In genomic region chr1:1435094-1435903, GRCh38 we compare ENCODE assay signal across 8 cellular contexts. TPM values are rescaled to one million over a fixed set of nuclear protein-coding genes. Genes with fewer than 3 reads are reported as not detected.
DNase-seq lines count a peak whose midpoint lies in the region; ATAC-seq, FAIRE-seq and TF ChIP-seq lines count a peak whose summit lies in the region.

Gene VWA1, plus strand, starts transcription at chr1:1435690. Its CDS starts 59 bp downstream, at chr1:1435749.

- H4K20me1 ChIP-seq in endothelial cell of umbilical vein (replicated peaks; ENCODE audit: control insufficient read depth, extremely low read depth, insufficient read depth, low read length), result no peaks in the 10 kb centered on the region

- H3K4me3 ChIP-seq in GM12865 (ENCODE audit: low read depth, low read length) (no peak within 1 kb of the TSS), endothelial cell of umbilical vein (replicated peaks in 1 of 3; ENCODE audit: insufficient read depth in 1 of 3, low read depth in 1 of 3, low read length in 3 of 3) (peak within 1 kb of the TSS in 1 of 3 experiments; percentile 26)

- peak within 1 kb of the TSS; percentile 23 for H3K4me2 ChIP-seq in endothelial cell of umbilical vein (ENCODE audit: insufficient read depth, low read length)

- no peak for ATAC-seq in GM19328 (IDR thresholded peaks at IDR 0.05; ENCODE audit: unreplicated experiment)

- no peak for TF ChIP-seq POLR2A in endothelial cell of umbilical vein (IDR thresholded peaks at IDR 0.05; ENCODE audit: low read depth, low read length)

- H3K27me3 ChIP-seq in endothelial cell of umbilical vein (ENCODE audit: control insufficient read depth in 2 of 2, insufficient read depth in 2 of 2, low read length in 2 of 2), result no peaks in the 10 kb centered on the region

- BruUV-seq in endothelial cell of umbilical vein (replicated peaks; lab: Mats Ljungman, UMichigan), result no TSS peak

- no peak within 1 kb of the TSS for H3K9ac ChIP-seq in endothelial cell of umbilical vein (replicated peaks; ENCODE audit: extremely low read depth, insufficient read depth, low read length)

- DNase-seq in GM12865 (ENCODE audit: low read depth) (peak; percentile 54), NCI-H2196 (lab: John Stamatoyannopoulos, UW; ENCODE audit: unreplicated experiment) (peak; percentile 78), activated T-cell treated with anti-CD3 and anti-CD28 coated beads for 24 hours (ENCODE audit: low read depth) (peak; percentile 61), endothelial cell of umbilical vein (ENCODE audit: low read depth, low spot score) (peak; percentile 50), mesenteric fat pad (ENCODE audit: low spot score) (peak; percentile 91), NCI-H2029 treated with DMSO at 0.1 percent for 48 hours (lab: John Stamatoyannopoulos, UW) (no peak)
- DNase-seq in stimulated activated CD8-positive, alpha-beta memory T cell treated with anti-CD3 and anti-CD28 coated beads, Interleukin-15, amount 100 ng/mL, for 24 hours (ENCODE audit: low read depth), result peak; percentile 59

- dilution Hi-C loops in endothelial cell of umbilical vein (cut with MboI; ENCODE audit: extremely low pct_ligation_motif_present, low sequenced_read_pairs), result no loop called here

- intact Hi-C loops in endothelial cell of umbilical vein (cut with micrococcal nuclease), result no loop called here

- H3K9me1 ChIP-seq in endothelial cell of umbilical vein (replicated peaks; ENCODE audit: control insufficient read depth, extremely low read depth, insufficient read depth, low read length), result no peaks in the 10 kb centered on the region

- POLR2A ChIA-PET in endothelial cell of umbilical vein (lab: Charles Lee), result no interaction called here

- no peak for FAIRE-seq in endothelial cell of umbilical vein (lab: Jason Lieb, UNC)

- H3K36me3 ChIP-seq in endothelial cell of umbilical vein (ENCODE audit: control insufficient read depth in 2 of 2, extremely low read depth in 1 of 2, insufficient read depth in 2 of 2, low read length in 2 of 2), result no peaks in the 10 kb centered on the region

- TF ChIP-seq CTCF in GM12865 (IDR thresholded peaks at IDR 0.05; ENCODE audit: insufficient read depth, low read depth, low read length, missing control alignments) (no peak), endothelial cell of umbilical vein (IDR thresholded peaks at IDR 0.05; ENCODE audit: extremely low read depth in 1 of 2, insufficient read depth in 1 of 2, low read depth in 1 of 2, low read length in 2 of 2) (peak in 1 of 2 donors; percentile 11)

- CTCF ChIA-PET in endothelial cell of umbilical vein (lab: Charles Lee), result interaction anchor here (2.4 kb wide), 1 partner anchor 33 kb away, joined by 7 read pairs; no protein-coding TSS in a partner anchor

- peak within 1 kb of the TSS; percentile 74 for H2AFZ ChIP-seq in endothelial cell of umbilical vein (ENCODE audit: low read depth, low read length)

- peaks cover 17% of the 10 kb centered on the region for H3K4me1 ChIP-seq in endothelial cell of umbilical vein (ENCODE audit: control insufficient read depth, extremely low read depth, insufficient read depth, low read length)

- H3K79me2 ChIP-seq in endothelial cell of umbilical vein (ENCODE audit: control insufficient read depth, insufficient read depth, low read length), result no peaks in the 10 kb centered on the region

- H3K27ac ChIP-seq in endothelial cell of umbilical vein (ENCODE audit: insufficient read depth, low read depth, low read length), result no peak within 1 kb of the TSS

- H3K9me3 ChIP-seq in endothelial cell of umbilical vein (replicated peaks; ENCODE audit: control insufficient read depth, insufficient read depth, low read length), result no peaks in the 10 kb centered on the region

TF ChIP-seq in endothelial cell of umbilical vein, 7 proteins besides CTCF, POLR2A, EP300 and RAD21:
- no peak for TF ChIP-seq EZH2 (IDR thresholded peaks at IDR 0.05; ENCODE audit: borderline replicate concordance, low read depth, low read length, severe bottlenecking)
- no peak for TF ChIP-seq MYC (IDR thresholded peaks at IDR 0.05; ENCODE audit: low read depth, low read length)
- TF ChIP-seq GATA2 (IDR thresholded peaks at IDR 0.05; ENCODE audit: insufficient read depth, insufficient read length, low read depth, low read length), result no peak
- TF ChIP-seq POLR2AphosphoS5 (IDR thresholded peaks at IDR 0.05; ENCODE audit: insufficient read depth, low read depth, low read length), result no peak
- TF ChIP-seq FOS (IDR thresholded peaks at IDR 0.05; ENCODE audit: borderline replicate concordance, insufficient read depth, low read length), result no peak
- no peak for TF ChIP-seq MAX (IDR thresholded peaks at IDR 0.05; ENCODE audit: insufficient read depth, insufficient read length)
- no peak for TF ChIP-seq JUN (IDR thresholded peaks at IDR 0.05; ENCODE audit: borderline replicate concordance, insufficient read depth, insufficient read length, low read depth)

RNA-seq across cellular contexts. Expression of gene VWA1, which starts in this region (rescaled TPM):
- total RNA-seq in endothelial cell of umbilical vein (3.3 and 6.1 TPM in 2 replicates), mesenteric fat pad (41.1 TPM)
- 2.0 and 3.7 TPM in 2 replicates for polyA plus RNA-seq in endothelial cell of umbilical vein
- polyA plus RNA-seq in endothelial cell of umbilical vein (2011; cell fraction: cytosol; rRNA removed), result 0.87 and 1.8 TPM in 2 replicates
- polyA plus RNA-seq in endothelial cell of umbilical vein (2011; cell fraction: nucleus; rRNA removed), result 0.76 and 1.5 TPM in 2 replicates
- 0.87 and 1.9 TPM in 2 replicates for polyA plus RNA-seq in endothelial cell of umbilical vein (2012)
- polyA minus RNA-seq in endothelial cell of umbilical vein, result 0.62 and 2.5 TPM in 2 replicates
- not detected for polyA minus RNA-seq in endothelial cell of umbilical vein (2011; cell fraction: cytosol; rRNA and poly(A)+ RNA removed)
- 0.10 and 0.58 TPM in 2 replicates for polyA minus RNA-seq in endothelial cell of umbilical vein (2011; cell fraction: nucleus; rRNA and poly(A)+ RNA removed)
